9 cellular contexts compared by ENCODE assay signal in the genomic region with DNA sequence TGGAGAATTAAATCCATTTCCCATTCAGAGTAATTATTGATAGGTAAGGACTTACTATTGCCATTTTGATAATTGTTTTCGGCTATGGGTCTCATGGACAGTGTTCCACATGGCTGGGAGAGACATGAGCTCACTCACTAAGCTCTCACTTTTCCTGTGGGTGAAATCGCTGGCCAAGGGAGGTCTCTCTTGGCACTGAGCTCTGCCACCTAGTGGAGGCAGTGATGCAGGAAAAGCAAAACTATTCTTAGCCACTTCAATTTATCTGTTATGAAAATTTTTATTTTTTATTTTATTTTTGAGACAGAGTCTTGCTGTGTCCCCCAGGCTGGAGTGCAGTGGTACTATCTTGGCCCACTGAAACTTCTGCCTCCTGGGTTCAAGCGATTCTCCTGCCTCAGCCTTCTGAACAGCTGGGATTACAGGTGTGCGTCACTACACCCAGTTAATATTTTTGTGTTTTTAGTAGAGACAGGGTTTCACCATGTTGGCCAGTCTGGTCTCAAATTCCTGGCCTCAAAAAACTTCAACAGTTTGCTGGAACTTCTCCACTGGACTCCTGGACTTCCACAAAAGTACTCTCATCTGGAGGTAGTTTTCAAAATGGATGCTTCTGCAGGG. TPM values are rescaled to one million over a fixed set of nuclear protein-coding genes. Genes with fewer than 3 reads are reported as not detected.
DNase-seq lines count a peak whose midpoint lies in the region; ATAC-seq and TF ChIP-seq lines count a peak whose summit lies in the region.
"Had no signal": no experiment of that assay in that cellular context is flagged by ENCODE, and none has a peak within 500 bp of the region (broad histone marks: within the 10 kb centered on the region; RNA-seq: fewer than 3 reads in every experiment).

No MANE protein-coding gene starts in this region.

- peak overlapping the region; percentile 52 for H3K4me2 ChIP-seq in PC-3 (ENCODE audit: low read length)

- H3K9ac ChIP-seq in PC-3 (ENCODE audit: low read length) = no peak overlapping the region

- H3K4me1 Mint-ChIP-seq in activated T-cell treated with anti-CD3 and anti-CD28 coated beads, Interleukin-2, amount 50 U/mL, for 72 hours (ENCODE audit: low read depth) = peaks cover 17% of the 10 kb centered on the region

- no peaks in the 10 kb centered on the region for H4K20me1 ChIP-seq in PC-3 (ENCODE audit: low read length)

- no peaks in the 10 kb centered on the region for H3K36me3 Mint-ChIP-seq in activated T-cell treated with anti-CD3 and anti-CD28 coated beads, Interleukin-2, amount 50 U/mL, for 72 hours (ENCODE audit: insufficient read depth in 2 of 2)

- BruUV-seq in PC-3 (replicated peaks; lab: Mats Ljungman, UMichigan) = no TSS peak

- POLR2A ChIA-PET in PC-3 (lab: Charles Lee; ENCODE audit: unreplicated experiment) = interaction anchor here (0.5 to 0.6 kb wide), 3 partner anchors 70 to 436 kb away, joined by 3 to 7 read pairs (median 4); no protein-coding TSS in a partner anchor

- peaks cover 15% of the 10 kb centered on the region for H3K27me3 Mint-ChIP-seq in activated T-cell treated with anti-CD3 and anti-CD28 coated beads, Interleukin-2, amount 50 U/mL, for 72 hours (ENCODE audit: low read depth)

- TF ChIP-seq EP300 in tibial nerve (IDR thresholded peaks at IDR 0.05) = no peak

- no peaks in the 10 kb centered on the region for H3K27me3 ChIP-seq in PC-3 (ENCODE audit: low read length)
- H3K27me3 ChIP-seq in tibial nerve = no peaks in the 10 kb centered on the region

- H3F3A ChIP-seq in PC-3 (ENCODE audit: low read length, unreplicated experiment) = no peaks in the 10 kb centered on the region

- H3K27ac Mint-ChIP-seq in activated T-cell treated with anti-CD3 and anti-CD28 coated beads, Interleukin-2, amount 50 U/mL, for 72 hours = no peak overlapping the region

- H3K79me2 ChIP-seq in PC-3 (ENCODE audit: low read length) = peaks cover 3% of the 10 kb centered on the region

- H3K9me3 ChIP-seq in PC-3 (ENCODE audit: low read length) (no peaks in the 10 kb centered on the region), tibial nerve (no peaks in the 10 kb centered on the region)

- H3K9me2 ChIP-seq in PC-3 (replicated peaks; ENCODE audit: low read length) = no peaks in the 10 kb centered on the region

- H3K9me3 Mint-ChIP-seq in activated T-cell treated with anti-CD3 and anti-CD28 coated beads, Interleukin-2, amount 50 U/mL, for 72 hours = no peaks in the 10 kb centered on the region

- no peak overlapping the region for H3K4me3 Mint-ChIP-seq in activated T-cell treated with anti-CD3 and anti-CD28 coated beads, Interleukin-2, amount 50 U/mL, for 72 hours

- 28 to 31% methylated on average over 4 of the region's 4 CpGs for WGBS in tibial nerve, 2 donors

- peaks cover 6% of the 10 kb centered on the region for H3K4me1 ChIP-seq in PC-3 (ENCODE audit: insufficient read depth, low read length)
- peaks cover 0 to 28% (median 2%) of the 10 kb centered on the region in 4 donors for H3K4me1 ChIP-seq in tibial nerve

- H3K4me3 ChIP-seq in Jurkat, Clone E6-1 (ENCODE audit: low read length) = no peak overlapping the region
- H3K4me3 ChIP-seq in PC-3 (ENCODE audit: low read length) = no peak overlapping the region
- no peak overlapping the region for H3K4me3 ChIP-seq in tibial nerve

- no peak for TF ChIP-seq POLR2A in tibial nerve (IDR thresholded peaks at IDR 0.05)

- DNase-seq in DMS153 treated with DMSO at 0.1 percent for 48 hours (lab: John Stamatoyannopoulos, UW; ENCODE audit: unreplicated experiment) (peak; percentile 31), PC-3 (peak; percentile 84), fibroblast of the conjunctiva (ENCODE audit: low read depth) (peak; percentile 65), non-pigmented ciliary epithelial cell (ENCODE audit: low read depth) (peak; percentile 61), tibial nerve (ENCODE audit: low spot score in 2 of 2) (peak; percentile 44 to 81), 8988T (no peak)
- peak; percentile 37 for DNase-seq in Jurkat, Clone E6-1 (ENCODE audit: low read depth, low spot score)
- peak; percentile 55 to 58 for DNase-seq in activated T-cell treated with anti-CD3 and anti-CD28 coated beads, Interleukin-2, amount 50 U/mL, for 72 hours

- ATAC-seq in PC-3 = peak; percentile 18; the same call in 1 of the 2 replicates
- ATAC-seq in activated T-cell treated with anti-CD3 and anti-CD28 coated beads, Interleukin-2, amount 50 U/mL, for 72 hours (replicated peaks in 1 of 2) = no peak

- intact Hi-C loops in PC-3 (cut with micrococcal nuclease) = loop anchor here (1.0 to 5.0 kb wide), 3 partner anchors 43 to 314 kb away; no protein-coding TSS in a partner anchor

- H3K36me3 ChIP-seq in PC-3 (ENCODE audit: low read depth, low read length) = no peaks in the 10 kb centered on the region
- no peaks in the 10 kb centered on the region for H3K36me3 ChIP-seq in tibial nerve

- peak overlapping the region; percentile 56 for H2AFZ ChIP-seq in PC-3 (ENCODE audit: low read length)

- H3K27ac ChIP-seq in PC-3 (ENCODE audit: low read length) (no peak overlapping the region), tibial nerve (peak overlapping the region in 2 of 4 donors; percentile 7 to 9)

- CTCF ChIA-PET in PC-3 (lab: Charles Lee) = interaction anchor here (0.5 to 2.2 kb wide), 16 partner anchors 12 to 392 kb away, joined by 3 to 101 read pairs (median 4); a partner anchor contains a TSS

- TF ChIP-seq CTCF in PC-3 (conservative IDR thresholded peaks at IDR 0.05; ENCODE audit: low read depth, low read length) = peak; percentile 81
- TF ChIP-seq CTCF in tibial nerve (IDR thresholded peaks at IDR 0.05) = peak; percentile 74 to 88 (median 81)

RNA-seq across cellular contexts. Expression of a gene that starts 4.7 kb away (rescaled TPM):
- 28.4 TPM for polyA plus RNA-seq in Jurkat, Clone E6-1 (2012; ENCODE audit: insufficient read depth, insufficient read length)
- total RNA-seq in PC-3 (2014; rRNA removed) (33.8 and 43.1 TPM in 2 replicates), tibial nerve (100 to 1,000 TPM; 107 to 142 (median 128) TPM)
- 10 to 100 TPM; 45.0 to 47.3 TPM for total RNA-seq in activated T-cell treated with anti-CD3 and anti-CD28 coated beads, Interleukin-2, amount 50 U/mL, for 72 hours

RNA-seq across cellular contexts. Expression of a gene that starts 16.0 kb away (rescaled TPM):
- polyA plus RNA-seq in Jurkat, Clone E6-1 (2012; ENCODE audit: insufficient read depth, insufficient read length) = not detected
- total RNA-seq in PC-3 (2014; rRNA removed) (not detected in 2 replicates), tibial nerve (1 to 10 TPM in 1 of 4 donors, under 1 TPM in 3; 0.60 to 1.4 (median 0.86) TPM)
- total RNA-seq in activated T-cell treated with anti-CD3 and anti-CD28 coated beads, Interleukin-2, amount 50 U/mL, for 72 hours = not detected
- total RNA-seq: activated CD8-positive, alpha-beta memory T cell treated with anti-CD3 and anti-CD28 coated beads for 36 hours had no signal

RNA-seq across cellular contexts. Expression of a gene that starts 56.0 kb away (rescaled TPM):
- polyA plus RNA-seq in Jurkat, Clone E6-1 (2012; ENCODE audit: insufficient read depth, insufficient read length) = 36.5 TPM
- total RNA-seq in PC-3 (2014; rRNA removed) (22.7 and 24.8 TPM in 2 replicates), tibial nerve (10 to 100 TPM; 18.6 to 28.2 (median 22.3) TPM)
- 10 to 100 TPM; 35.3 to 40.6 TPM for total RNA-seq in activated T-cell treated with anti-CD3 and anti-CD28 coated beads, Interleukin-2, amount 50 U/mL, for 72 hours
